In genomic region chr10:31773749-31774148, GRCh38 we compare ENCODE assay signal across 19 cellular contexts.
A peak's percentile ranks its signal among the peaks of the same experiment; 100 is the strongest.
DNase-seq lines count a peak whose midpoint lies in the region; ATAC-seq, FAIRE-seq and TF ChIP-seq lines count a peak whose summit lies in the region.
"Had no signal": no experiment of that assay in that cellular context is flagged by ENCODE, and none has a peak within 500 bp of the region (broad histone marks: within the 10 kb centered on the region; RNA-seq: fewer than 3 reads in every experiment).

No MANE protein-coding gene starts in this region.

- ATAC-seq in left lobe of liver (no peak), GM19397 (IDR thresholded peaks at IDR 0.05; ENCODE audit: unreplicated experiment) (no peak)

- H3K27me3 Mint-ChIP-seq in neural progenitor cell (ENCODE audit: insufficient read depth, low read depth), result peaks cover 2% of the 10 kb centered on the region

- H3K4me1 Mint-ChIP-seq in neural progenitor cell, result peaks cover 23% of the 10 kb centered on the region
- H3K4me1 Mint-ChIP-seq: CD14-positive monocyte had no signal

- H3K27me3 ChIP-seq in neural progenitor cell, result no peaks in the 10 kb centered on the region

- FAIRE-seq in urothelium cell line (lab: Jason Lieb, UNC), result peak; percentile 97
- no peak for FAIRE-seq in GM12891 (lab: Jason Lieb, UNC)

- H3K79me2 ChIP-seq in neural progenitor cell (ENCODE audit: low read depth), result no peaks in the 10 kb centered on the region

- no peak for TF ChIP-seq POLR2A in GM12891 (IDR thresholded peaks at IDR 0.05; ENCODE audit: low read depth, low read length)

- peak; percentile 42 for DNase-seq in activated CD8-positive, alpha-beta memory T cell treated with anti-CD3 and anti-CD28 coated beads for 24 hours
- no peak for DNase-seq in activated CD8-positive, alpha-beta memory T cell treated with anti-CD3 and anti-CD28 coated beads, Interleukin-2, amount 50 U/mL, for 4 hours
- peak; percentile 8 for DNase-seq in left lobe of liver (ENCODE audit: low spot score)
- DNase-seq in neural progenitor cell (ENCODE audit: low spot score), result peak; percentile 27
- no peak for DNase-seq in urothelium cell line (ENCODE audit: low spot score)
- DNase-seq in GM12891 (ENCODE audit: insufficient read length, low spot score), result no peak
- DNase-seq in dedifferentiated amniotic fluid mesenchymal stem cell (ENCODE audit: extremely low spot score), result no peak
- DNase-seq: DND-41, H9, MV-4-11, NCI-H1694 treated with DMSO at 0.1 percent for 48 hours, NCI-H226, PC-9, SIG-M5 had no signal

- H3K4me3 ChIP-seq in neural progenitor cell, result no peak overlapping the region
- H3K4me3 ChIP-seq: PC-9 had no signal

- no peaks in the 10 kb centered on the region for H4K20me1 ChIP-seq in neural progenitor cell (ENCODE audit: low read depth)

- peak overlapping the region; percentile 42 for H3K4me2 ChIP-seq in neural progenitor cell
- H3K4me2 ChIP-seq: KMS-11, PC-9 had no signal

- H3K36me3 ChIP-seq in neural progenitor cell, result no peaks in the 10 kb centered on the region

- no peak for TF ChIP-seq CTCF in neural progenitor cell (IDR thresholded peaks at IDR 0.05)

- no peak overlapping the region for H3K9ac ChIP-seq in neural progenitor cell
- H3K9ac ChIP-seq: KMS-11 had no signal

- peaks cover 28% of the 10 kb centered on the region for H3K4me1 ChIP-seq in neural progenitor cell

- peak overlapping the region; percentile 98 for H3K27ac Mint-ChIP-seq in neural progenitor cell
- H3K27ac Mint-ChIP-seq: CD14-positive monocyte, H9 had no signal

- H3K27ac ChIP-seq in neural progenitor cell, result peak overlapping the region; percentile 96
- H3K27ac ChIP-seq: 22Rv1, KMS-11, PC-9, RWPE1 had no signal

- H3F3A ChIP-seq in neural progenitor cell (ENCODE audit: low read depth), result peaks cover 28% of the 10 kb centered on the region

- H3K36me3 Mint-ChIP-seq in neural progenitor cell, result no peaks in the 10 kb centered on the region
- H3K36me3 Mint-ChIP-seq: CD14-positive monocyte had no signal

- peaks cover 15% of the 10 kb centered on the region for H3K9me3 Mint-ChIP-seq in neural progenitor cell

- H3K9me3 ChIP-seq in neural progenitor cell (ENCODE audit: low read depth), result peaks cover 8% of the 10 kb centered on the region

- no peak overlapping the region for H2AFZ ChIP-seq in neural progenitor cell (replicated peaks)
- H2AFZ ChIP-seq: PC-9 had no signal

- H3K4me3 Mint-ChIP-seq in neural progenitor cell, result no peak overlapping the region
- H3K4me3 Mint-ChIP-seq: CD14-positive monocyte, H9 had no signal

TF ChIP-seq in GM12891, 5 proteins besides CTCF, POLR2A, EP300 and RAD21:
- TF ChIP-seq TAF1 (IDR thresholded peaks at IDR 0.05; ENCODE audit: low read depth, low read length) (no peak), POLR2AphosphoS5 (IDR thresholded peaks at IDR 0.05; ENCODE audit: low read depth, low read length) (no peak), PAX5 (IDR thresholded peaks at IDR 0.05; ENCODE audit: insufficient read depth, low read length, severe bottlenecking) (no peak), POU2F2 (IDR thresholded peaks at IDR 0.05; ENCODE audit: low read depth, low read length) (no peak), SPI1 (IDR thresholded peaks at IDR 0.05; ENCODE audit: low read depth, low read length) (no peak)

Comparison
In these comparisons a context has a peak if more than half of its experiments do, and no peak if none do; other contexts are left out.
1. DNase-seq: peak in activated CD8-positive, alpha-beta memory T cell treated with anti-CD3 and anti-CD28 coated beads for 24 hours (single experiment), left lobe of liver (single experiment) and neural progenitor cell (single experiment); none in activated CD8-positive, alpha-beta memory T cell treated with anti-CD3 and anti-CD28 coated beads, Interleukin-2, amount 50 U/mL, for 4 hours (single experiment), urothelium cell line (single experiment), GM12891 (single experiment) and dedifferentiated amniotic fluid mesenchymal stem cell (single experiment).